In the genomic region with DNA sequence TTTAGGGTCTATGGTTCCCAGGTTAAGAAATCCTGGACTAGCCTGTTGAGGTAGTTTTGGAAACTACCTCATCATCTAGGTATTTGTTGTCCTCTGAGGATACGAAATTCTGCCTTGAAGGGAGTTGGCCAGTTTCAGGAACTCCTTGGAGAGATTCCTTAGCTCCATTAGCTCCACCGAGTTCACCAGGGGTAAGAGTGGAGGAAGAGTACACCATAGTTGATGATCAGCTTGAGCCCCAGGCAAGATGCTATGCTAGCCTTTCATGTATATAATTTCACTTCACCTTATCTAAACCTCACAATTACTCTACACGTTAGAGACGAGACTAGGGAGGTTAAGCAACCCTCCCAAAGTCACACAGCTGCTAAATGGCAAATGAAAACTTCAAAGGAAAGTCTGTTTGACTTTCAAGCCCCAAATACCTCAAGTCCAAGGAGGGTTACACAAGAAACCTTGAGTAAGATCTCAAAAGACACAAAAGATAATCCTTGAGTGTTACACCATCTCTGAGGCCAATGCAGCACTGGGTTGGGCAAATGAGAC, we compare ENCODE assay signal across 1 cellular context.
TF ChIP-seq lines count a peak whose summit lies in the region.

No MANE protein-coding gene starts in this region.

TF ChIP-seq in HCT116, 20 proteins besides CTCF, POLR2A, EP300 and RAD21:
- no peak for TF ChIP-seq ZBTB33 (IDR thresholded peaks at IDR 0.05; ENCODE audit: extremely low read depth, insufficient replicate concordance, low read length)
- no peak for TF ChIP-seq CBX3 (IDR thresholded peaks at IDR 0.05; ENCODE audit: low read depth)
- TF ChIP-seq ELF1 (IDR thresholded peaks at IDR 0.05; ENCODE audit: borderline replicate concordance, low read depth), result no peak
- no peak for TF ChIP-seq CEBPB (IDR thresholded peaks at IDR 0.05; ENCODE audit: low read depth)
- no peak for TF ChIP-seq REST (IDR thresholded peaks at IDR 0.05; ENCODE audit: low read depth)
- TF ChIP-seq JUND (IDR thresholded peaks at IDR 0.05), result no peak
- TF ChIP-seq FOSL1 (IDR thresholded peaks at IDR 0.05; ENCODE audit: low read depth), result no peak
- TF ChIP-seq, protein P1, sequence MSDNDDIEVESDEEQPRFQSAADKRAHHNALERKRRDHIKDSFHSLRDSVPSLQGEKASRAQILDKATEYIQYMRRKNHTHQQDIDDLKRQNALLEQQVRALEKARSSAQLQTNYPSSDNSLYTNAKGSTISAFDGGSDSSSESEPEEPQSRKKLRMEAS (IDR thresholded peaks at IDR 0.05), result no peak
- no peak for TF ChIP-seq POLR2AphosphoS5 (IDR thresholded peaks at IDR 0.05; ENCODE audit: low read depth, low read length)
- no peak for TF ChIP-seq TCF7L2 (IDR thresholded peaks at IDR 0.05; ENCODE audit: borderline replicate concordance, extremely low read depth, insufficient read depth, insufficient read length)
TF ChIP-seq in HCT116: peak in this region for 0.
